In genomic region chr4:146368209-146368608, GRCh38 we compare ENCODE assay signal across 19 cellular contexts.
DNase-seq lines count a peak whose midpoint lies in the region; ATAC-seq lines count a peak whose summit lies in the region.
"Had no signal": no experiment of that assay in that cellular context is flagged by ENCODE, and none has a peak within 500 bp of the region (broad histone marks: within the 10 kb centered on the region; RNA-seq: fewer than 3 reads in every experiment).

No MANE protein-coding gene starts in this region.

- intact Hi-C loops in left ventricle myocardium superior (cut with micrococcal nuclease) = loop anchor here (10.0 kb wide), 1 partner anchor 157 kb away; the partner anchor contains the start of gene SLC10A7

- H3K9me3 Mint-ChIP-seq in activated naive CD4-positive, alpha-beta T cell treated with anti-CD3 and anti-CD28 coated beads, Interleukin-2, amount 10 ng/mL, durations not matched to agents 7 days and 5 days = no peaks in the 10 kb centered on the region

- DNase-seq in NCI-H446 (lab: John Stamatoyannopoulos, UW) (peak; percentile 37 to 61), dermis blood vessel endothelial cell (peak; percentile 40), left ventricle myocardium superior (peak; percentile 32), skeletal muscle cell (ENCODE audit: low read depth) (peak; percentile 54), RPMI8226 (no peak)
- DNase-seq in activated naive CD4-positive, alpha-beta T cell treated with anti-CD3 and anti-CD28 coated beads, Interleukin-2, amount 10 ng/mL, durations not matched to agents 7 days and 5 days = no peak
- DNase-seq: activated naive CD4-positive, alpha-beta T cell treated with anti-CD3 and anti-CD28 coated beads for 36 hours; brain microvascular endothelial cell; DMS79; effector CD4-positive, alpha-beta T cell; NCI-H146; SIG-M5; stimulated activated CD4-positive, alpha-beta T cell treated with anti-CD3 and anti-CD28 coated beads, Interleukin-4, amount 100 ng/mL, for 4 hours; T-helper 9 cell; thyroid gland had no signal

- CTCF ChIA-PET in activated naive CD4-positive, alpha-beta T cell treated with anti-CD3 and anti-CD28 coated beads, Interleukin-2, amount 10 ng/mL, durations not matched to agents 7 days and 5 days (lab: Charles Lee) = interaction anchor here (0.8 kb wide), 1 partner anchor 314 kb away, joined by 3 read pairs; no protein-coding TSS in a partner anchor

- ATAC-seq in left ventricle myocardium superior = peak; percentile 100
- no peak for ATAC-seq in GM21717 (IDR thresholded peaks at IDR 0.05; ENCODE audit: unreplicated experiment)
- ATAC-seq: gastroesophageal sphincter, HCT116 had no signal

- H3K4me1 Mint-ChIP-seq in activated naive CD4-positive, alpha-beta T cell treated with anti-CD3 and anti-CD28 coated beads, Interleukin-2, amount 10 ng/mL, durations not matched to agents 7 days and 5 days = no peaks in the 10 kb centered on the region

- H3K36me3 Mint-ChIP-seq in activated naive CD4-positive, alpha-beta T cell treated with anti-CD3 and anti-CD28 coated beads, Interleukin-2, amount 10 ng/mL, durations not matched to agents 7 days and 5 days = no peaks in the 10 kb centered on the region

- H3K27me3 Mint-ChIP-seq in activated naive CD4-positive, alpha-beta T cell treated with anti-CD3 and anti-CD28 coated beads, Interleukin-2, amount 10 ng/mL, durations not matched to agents 7 days and 5 days = no peaks in the 10 kb centered on the region

- H3K4me3 ChIP-seq in skeletal muscle cell (ENCODE audit: low read depth, low read length) = no peak overlapping the region
- H3K4me3 ChIP-seq: gastroesophageal sphincter, skin epidermis, thyroid gland had no signal

- no peak overlapping the region for H3K4me3 Mint-ChIP-seq in activated naive CD4-positive, alpha-beta T cell treated with anti-CD3 and anti-CD28 coated beads, Interleukin-2, amount 10 ng/mL, durations not matched to agents 7 days and 5 days
- H3K4me3 Mint-ChIP-seq: activated naive CD4-positive, alpha-beta T cell treated with anti-CD3 and anti-CD28 coated beads for 36 hours had no signal

- no peak overlapping the region for H3K27ac Mint-ChIP-seq in activated naive CD4-positive, alpha-beta T cell treated with anti-CD3 and anti-CD28 coated beads, Interleukin-2, amount 10 ng/mL, durations not matched to agents 7 days and 5 days
- H3K27ac Mint-ChIP-seq: activated naive CD4-positive, alpha-beta T cell treated with anti-CD3 and anti-CD28 coated beads for 36 hours had no signal

Comparison
In these comparisons a context has a peak if more than half of its experiments do, and no peak if none do; other contexts are left out.
1. DNase-seq: peak in NCI-H446 (2 of 2), dermis blood vessel endothelial cell (single experiment), left ventricle myocardium superior (single experiment) and skeletal muscle cell (single experiment); none in RPMI8226 (single experiment) and activated naive CD4-positive, alpha-beta T cell treated with anti-CD3 and anti-CD28 coated beads, Interleukin-2, amount 10 ng/mL, durations not matched to agents 7 days and 5 days (single experiment).